12 cellular contexts compared by ENCODE assay signal in the genomic region with DNA sequence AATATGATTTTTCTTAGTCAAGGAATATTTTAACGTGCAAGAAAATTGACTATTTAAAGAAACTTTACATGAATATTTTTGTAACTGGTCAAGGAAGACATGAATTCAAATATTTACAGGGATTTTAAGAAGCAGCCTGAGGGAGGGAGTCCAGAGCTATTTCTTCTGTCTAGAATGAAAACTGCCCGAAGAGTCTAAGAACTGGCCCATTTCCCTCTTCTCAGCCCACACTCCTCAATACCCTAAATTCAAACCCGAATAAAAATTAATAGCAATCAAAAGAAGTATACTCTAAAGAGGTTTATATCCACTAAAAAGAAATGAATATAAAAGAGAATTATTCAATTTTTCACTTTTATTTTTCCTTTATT. TPM values are rescaled to one million over a fixed set of nuclear protein-coding genes. Genes with fewer than 3 reads are reported as not detected.
DNase-seq lines count a peak whose midpoint lies in the region; ATAC-seq and TF ChIP-seq lines count a peak whose summit lies in the region.
"Had no signal": no experiment of that assay in that cellular context is flagged by ENCODE, and none has a peak within 500 bp of the region (broad histone marks: within the 10 kb centered on the region; RNA-seq: fewer than 3 reads in every experiment).

No MANE protein-coding gene starts in this region.

- no peak overlapping the region for H3K4me3 ChIP-seq in sigmoid colon
- H3K4me3 ChIP-seq in gastrocnemius medialis, result no peak overlapping the region

- H3K36me3 Mint-ChIP-seq in activated CD4-positive, alpha-beta T cell treated with anti-CD3 and anti-CD28 coated beads for 36 hours (ENCODE audit: low read depth), result peaks cover under 1% of the 10 kb centered on the region
- H3K36me3 Mint-ChIP-seq in activated T-helper 17 cell treated with anti-CD3 and anti-CD28 coated beads, Interleukin-2, amount 50 U/mL, for 72 hours (ENCODE audit: low read depth), result peaks cover 33% of the 10 kb centered on the region

- no peaks in the 10 kb centered on the region for H3K27me3 ChIP-seq in sigmoid colon
- H3K27me3 ChIP-seq in gastrocnemius medialis, result no peaks in the 10 kb centered on the region

- TF ChIP-seq POLR2A in sigmoid colon (IDR thresholded peaks at IDR 0.05), result no peak
- no peak for TF ChIP-seq POLR2A in gastrocnemius medialis (IDR thresholded peaks at IDR 0.05)

- H3K27ac ChIP-seq in sigmoid colon (peak overlapping the region; percentile 59 to 80 (median 78)), gastrocnemius medialis (no peak overlapping the region)
- H3K27ac ChIP-seq: RWPE1 had no signal

- H3K9me3 ChIP-seq in sigmoid colon (no peaks in the 10 kb centered on the region), gastrocnemius medialis (no peaks in the 10 kb centered on the region)

- no peaks in the 10 kb centered on the region for H3K27me3 Mint-ChIP-seq in activated CD4-positive, alpha-beta T cell treated with anti-CD3 and anti-CD28 coated beads for 36 hours
- no peaks in the 10 kb centered on the region for H3K27me3 Mint-ChIP-seq in activated T-helper 17 cell treated with anti-CD3 and anti-CD28 coated beads, Interleukin-2, amount 50 U/mL, for 72 hours

- 81 to 86% methylated on average over 3 of the region's 3 CpGs for WGBS in sigmoid colon, 2 donors

- intact Hi-C loops in activated CD4-positive, alpha-beta T cell treated with anti-CD3 and anti-CD28 coated beads for 36 hours (cut with DNase I, micrococcal nuclease), result no loop called here
- intact Hi-C loops in sigmoid colon (cut with DNase I) (no loop called here), gastrocnemius medialis (cut with DNase I; ENCODE audit: low total_unique reads) (no loop called here)

- CTCF ChIA-PET in activated CD4-positive, alpha-beta T cell treated with anti-CD3 and anti-CD28 coated beads for 36 hours (lab: Charles Lee), result interaction anchor here (0.8 to 2.6 kb wide), 7 partner anchors 8 to 67 kb away, joined by 3 to 13 read pairs (median 4); no protein-coding TSS in a partner anchor

- peaks cover 0 to 21% (median 20%) of the 10 kb centered on the region in 4 donors for H3K4me1 ChIP-seq in sigmoid colon
- peaks cover 4 to 6% of the 10 kb centered on the region in 2 donors for H3K4me1 ChIP-seq in gastrocnemius medialis

- in situ Hi-C loops in gastrocnemius medialis (cut with MboI; ENCODE audit: low sequenced_read_pairs in 4 of 4), result no loop called here

- no peak for ATAC-seq in activated CD4-positive, alpha-beta T cell treated with anti-CD3 and anti-CD28 coated beads for 36 hours
- ATAC-seq in HG02970 (IDR thresholded peaks at IDR 0.05; ENCODE audit: low FRiP score, unreplicated experiment) (peak; percentile 19), HG03521 (IDR thresholded peaks at IDR 0.05; ENCODE audit: unreplicated experiment) (no peak), gastrocnemius medialis (no peak)
- no peak for ATAC-seq in activated T-helper 17 cell treated with anti-CD3 and anti-CD28 coated beads, Interleukin-2, amount 50 U/mL, for 72 hours (replicated peaks)

- DNase-seq in activated CD4-positive, alpha-beta T cell treated with anti-CD3 and anti-CD28 coated beads for 36 hours, result no peak
- DNase-seq in activated CD4-positive, alpha-beta T cell treated with anti-CD3 and anti-CD28 coated beads for 48 hours, result no peak
- no peak for DNase-seq in sigmoid colon
- DNase-seq in gastrocnemius medialis, result no peak
- no peak for DNase-seq in COR-L47 (lab: John Stamatoyannopoulos, UW)
- DNase-seq: amygdala; DMS79 treated with DMSO at 0.1 percent for 48 hours; effector CD8-positive, alpha-beta T cell had no signal

- H3K4me1 Mint-ChIP-seq in activated CD4-positive, alpha-beta T cell treated with anti-CD3 and anti-CD28 coated beads for 36 hours, result peaks cover 65% of the 10 kb centered on the region
- peaks cover 52% of the 10 kb centered on the region for H3K4me1 Mint-ChIP-seq in activated T-helper 17 cell treated with anti-CD3 and anti-CD28 coated beads, Interleukin-2, amount 50 U/mL, for 72 hours

- H3K27ac Mint-ChIP-seq in activated CD4-positive, alpha-beta T cell treated with anti-CD3 and anti-CD28 coated beads for 36 hours, result peak overlapping the region; percentile 100
- peak overlapping the region; percentile 100 for H3K27ac Mint-ChIP-seq in activated T-helper 17 cell treated with anti-CD3 and anti-CD28 coated beads, Interleukin-2, amount 50 U/mL, for 72 hours

- no peaks in the 10 kb centered on the region for H3K36me3 ChIP-seq in sigmoid colon
- H3K36me3 ChIP-seq in gastrocnemius medialis, result no peaks in the 10 kb centered on the region

- TF ChIP-seq CTCF in sigmoid colon (IDR thresholded peaks at IDR 0.05), result no peak
- no peak for TF ChIP-seq CTCF in gastrocnemius medialis (IDR thresholded peaks at IDR 0.05 in 4 of 5, conservative IDR thresholded peaks at IDR 0.05 in 1 of 5)

- TF ChIP-seq EP300 in sigmoid colon (IDR thresholded peaks at IDR 0.05), result no peak

- peaks cover 2% of the 10 kb centered on the region for H3K9me3 Mint-ChIP-seq in activated CD4-positive, alpha-beta T cell treated with anti-CD3 and anti-CD28 coated beads for 36 hours (ENCODE audit: low read depth)
- H3K9me3 Mint-ChIP-seq in activated T-helper 17 cell treated with anti-CD3 and anti-CD28 coated beads, Interleukin-2, amount 50 U/mL, for 72 hours, result no peaks in the 10 kb centered on the region

- POLR2A ChIA-PET in activated CD4-positive, alpha-beta T cell treated with anti-CD3 and anti-CD28 coated beads for 36 hours (lab: Charles Lee), result interaction anchor here (0.8 to 2.2 kb wide), 4 partner anchors 8 to 44 kb away, joined by 3 to 10 read pairs (median 8); no protein-coding TSS in a partner anchor

- H3K4me3 Mint-ChIP-seq in activated CD4-positive, alpha-beta T cell treated with anti-CD3 and anti-CD28 coated beads for 36 hours, result peak overlapping the region; percentile 68
- peak overlapping the region; percentile 97 for H3K4me3 Mint-ChIP-seq in activated T-helper 17 cell treated with anti-CD3 and anti-CD28 coated beads, Interleukin-2, amount 50 U/mL, for 72 hours

RNA-seq across cellular contexts. Expression of a gene that starts 6.5 kb away (rescaled TPM):
- total RNA-seq in activated CD4-positive, alpha-beta T cell treated with anti-CD3 and anti-CD28 coated beads for 36 hours, result 100 to 1,000 TPM; 331 to 372 TPM
- 100 to 1,000 TPM; 406 to 520 TPM for total RNA-seq in activated T-helper 17 cell treated with anti-CD3 and anti-CD28 coated beads, Interleukin-2, amount 50 U/mL, for 72 hours
- total RNA-seq in sigmoid colon (100 to 1,000 TPM in 3 of 4 donors, 10 to 100 TPM in 1; 81.3 to 131 (median 115) TPM), gastrocnemius medialis (100 to 1,000 TPM; 251 to 386 (median 277) TPM)
- 100 to 1,000 TPM; 207 to 339 (median 246) TPM for polyA plus RNA-seq in sigmoid colon

RNA-seq across cellular contexts. Expression of a gene that starts 40.6 kb away (rescaled TPM):
- 10 to 100 TPM; 57.5 to 96.0 TPM for total RNA-seq in activated CD4-positive, alpha-beta T cell treated with anti-CD3 and anti-CD28 coated beads for 36 hours
- total RNA-seq in activated T-helper 17 cell treated with anti-CD3 and anti-CD28 coated beads, Interleukin-2, amount 50 U/mL, for 72 hours, result 100 to 1,000 TPM; 104 to 170 TPM
- total RNA-seq in sigmoid colon (100 to 1,000 TPM in 2 of 4 donors, 10 to 100 TPM in 2; 88.5 to 132 (median 102) TPM), gastrocnemius medialis (10 to 100 TPM; 26.9 to 40.1 (median 36.7) TPM)
- 10 to 100 TPM in 1 of 3 donors, 1 to 10 TPM in 2; 5.1 to 11.4 (median 7.2) TPM for polyA plus RNA-seq in sigmoid colon

Comparison
In these comparisons a context has a peak if more than half of its experiments do, and no peak if none do; other contexts are left out.
1. H3K27ac ChIP-seq: peak in sigmoid colon (4 of 4); none in gastrocnemius medialis (0 of 4).